30 cellular contexts compared by ENCODE assay signal in genomic region chr9:85943757-85944430, GRCh38. TPM values are rescaled to one million over a fixed set of nuclear protein-coding genes. Genes with fewer than 3 reads are reported as not detected.
DNase-seq lines count a peak whose midpoint lies in the region; ATAC-seq and TF ChIP-seq lines count a peak whose summit lies in the region.
"Had no signal": no experiment of that assay in that cellular context is flagged by ENCODE, and none has a peak within 500 bp of the region (broad histone marks: within the 10 kb centered on the region; RNA-seq: fewer than 3 reads in every experiment).

No MANE protein-coding gene starts in this region.

- CTCF ChIA-PET in activated CD4-positive, alpha-beta T cell treated with anti-CD3 and anti-CD28 coated beads for 36 hours (lab: Charles Lee) = interaction anchor here (0.6 kb wide), 1 partner anchor 14 kb away, joined by 4 read pairs; no protein-coding TSS in a partner anchor

- POLR2A ChIA-PET in activated CD4-positive, alpha-beta T cell treated with anti-CD3 and anti-CD28 coated beads for 36 hours (lab: Charles Lee) = no interaction called here

- H3K4me1 ChIP-seq in gastroesophageal sphincter = peaks cover 0 to 76% (median 4%) of the 10 kb centered on the region in 3 donors
- H3K4me1 ChIP-seq in smooth muscle cell (ENCODE audit: low read depth) = peaks cover 21% of the 10 kb centered on the region
- H3K4me1 ChIP-seq: breast epithelium had no signal

- H3K27ac Mint-ChIP-seq in activated CD4-positive, alpha-beta T cell treated with anti-CD3 and anti-CD28 coated beads for 36 hours = peak overlapping the region; percentile 63
- H3K27ac Mint-ChIP-seq: activated CD4-positive, alpha-beta T cell treated with anti-CD3 and anti-CD28 coated beads, Interleukin-2, amount 10 ng/mL, durations not matched to agents 7 days and 5 days; GM23338; stimulated activated effector memory CD8-positive, alpha-beta T cell treated with anti-CD3 and anti-CD28 coated beads, Interleukin-12 subunit alpha, Interleukin-12 subunit beta, amount 100 ng/mL, for 72 hours had no signal

- TF ChIP-seq EP300 in gastroesophageal sphincter (IDR thresholded peaks at IDR 0.05) = no peak

- H3K4me3 ChIP-seq in SK-N-MC (peak overlapping the region; percentile 28; the same call in 1 of the 2 replicates), gastroesophageal sphincter (no peak overlapping the region), smooth muscle cell (peak overlapping the region; percentile 8)
- H3K4me3 ChIP-seq: breast epithelium, heart right ventricle, lower lobe of right lung, ovary, right atrium auricular region, vagina had no signal

- H4K20me1 ChIP-seq in smooth muscle cell (ENCODE audit: low read depth) = peaks cover 42% of the 10 kb centered on the region

- H3K9me3 Mint-ChIP-seq in activated CD4-positive, alpha-beta T cell treated with anti-CD3 and anti-CD28 coated beads for 36 hours (ENCODE audit: low read depth) = no peaks in the 10 kb centered on the region
- H3K9me3 Mint-ChIP-seq: activated CD4-positive, alpha-beta T cell treated with anti-CD3 and anti-CD28 coated beads, Interleukin-2, amount 10 ng/mL, durations not matched to agents 7 days and 5 days; activated T-cell treated with anti-CD3 and anti-CD28 coated beads, Interleukin-2, amount 50 U/mL, for 4 hours; CD4-positive, alpha-beta memory T cell; stimulated activated effector memory CD8-positive, alpha-beta T cell treated with anti-CD3 and anti-CD28 coated beads, Interleukin-12 subunit alpha, Interleukin-12 subunit beta, amount 100 ng/mL, for 72 hours had no signal

- no peak overlapping the region for H3K4me3 Mint-ChIP-seq in activated CD4-positive, alpha-beta T cell treated with anti-CD3 and anti-CD28 coated beads for 36 hours
- H3K4me3 Mint-ChIP-seq: activated CD4-positive, alpha-beta T cell treated with anti-CD3 and anti-CD28 coated beads, Interleukin-2, amount 10 ng/mL, durations not matched to agents 7 days and 5 days; activated T-cell treated with anti-CD3 and anti-CD28 coated beads, Interleukin-2, amount 50 U/mL, for 4 hours; GM23338; nephron; stimulated activated effector memory CD8-positive, alpha-beta T cell treated with anti-CD3 and anti-CD28 coated beads, Interleukin-12 subunit alpha, Interleukin-12 subunit beta, amount 100 ng/mL, for 72 hours had no signal

- H3K36me3 ChIP-seq in SK-N-MC (ENCODE audit: insufficient read depth, low read length) = peaks cover 56% of the 10 kb centered on the region
- H3K36me3 ChIP-seq in gastroesophageal sphincter = peaks cover 0 to 19% of the 10 kb centered on the region in 2 donors
- H3K36me3 ChIP-seq in smooth muscle cell (ENCODE audit: low read depth) = peaks cover 17% of the 10 kb centered on the region
- H3K36me3 ChIP-seq: breast epithelium, ovary, vagina had no signal

- peaks cover 28% of the 10 kb centered on the region for H3K4me1 Mint-ChIP-seq in activated CD4-positive, alpha-beta T cell treated with anti-CD3 and anti-CD28 coated beads for 36 hours

- H2AFZ ChIP-seq in smooth muscle cell (ENCODE audit: low read depth) = no peak overlapping the region
- H2AFZ ChIP-seq: GM23338 had no signal

- 36 to 94% methylated on average over 1 of the region's 1 CpG for WGBS in gastroesophageal sphincter (ENCODE audit: low coverage in 1 of 2), 2 donors
- WGBS in smooth muscle cell (ENCODE audit: low lambda C conversion rate) = 96% methylated on average over 1 of the region's 1 CpG

- H3K27me3 ChIP-seq in gastroesophageal sphincter (no peaks in the 10 kb centered on the region), smooth muscle cell (ENCODE audit: low read depth) (no peaks in the 10 kb centered on the region)
- H3K27me3 ChIP-seq: breast epithelium, heart right ventricle, ovary, right atrium auricular region, vagina had no signal

- H3K4me2 ChIP-seq in smooth muscle cell = peak overlapping the region; percentile 100

- no peaks in the 10 kb centered on the region for H3K9me3 ChIP-seq in SK-N-MC (ENCODE audit: low read depth, low read length)
- H3K9me3 ChIP-seq in gastroesophageal sphincter = no peaks in the 10 kb centered on the region
- no peaks in the 10 kb centered on the region for H3K9me3 ChIP-seq in smooth muscle cell (replicated peaks; ENCODE audit: low read depth)
- H3K9me3 ChIP-seq: breast epithelium, heart right ventricle, lower lobe of right lung, ovary, right atrium auricular region, vagina had no signal

- H3K9ac ChIP-seq in SK-N-MC (ENCODE audit: insufficient read length) = peak overlapping the region; percentile 96
- no peak overlapping the region for H3K9ac ChIP-seq in smooth muscle cell (ENCODE audit: low read depth)

- H3K27ac ChIP-seq in SK-N-MC (peak overlapping the region; percentile 42; the same call in 1 of the 2 replicates), gastroesophageal sphincter (peak overlapping the region in 3 of 4 donors; percentile 55 to 97 (median 95)), smooth muscle cell (ENCODE audit: low read depth) (no peak overlapping the region)
- H3K27ac ChIP-seq: 22Rv1, breast epithelium, lower lobe of right lung, ovary, right atrium auricular region, vagina had no signal

- no peak for TF ChIP-seq CTCF in gastroesophageal sphincter (IDR thresholded peaks at IDR 0.05)
- no peak for TF ChIP-seq CTCF in smooth muscle cell (IDR thresholded peaks at IDR 0.05; ENCODE audit: borderline replicate concordance, insufficient read depth, poor library complexity, severe bottlenecking)

- intact Hi-C loops in activated CD4-positive, alpha-beta T cell treated with anti-CD3 and anti-CD28 coated beads for 36 hours (cut with DNase I, micrococcal nuclease) = loop anchor here in 1 of 2 experiments (5.0 kb wide), 1 partner anchor 137 kb away; no protein-coding TSS in a partner anchor

- no peak for TF ChIP-seq POLR2A in gastroesophageal sphincter (IDR thresholded peaks at IDR 0.05)

- no peaks in the 10 kb centered on the region for H3K27me3 Mint-ChIP-seq in activated CD4-positive, alpha-beta T cell treated with anti-CD3 and anti-CD28 coated beads for 36 hours
- H3K27me3 Mint-ChIP-seq: activated CD4-positive, alpha-beta T cell treated with anti-CD3 and anti-CD28 coated beads, Interleukin-2, amount 10 ng/mL, durations not matched to agents 7 days and 5 days; CD4-positive, alpha-beta memory T cell had no signal

- DNase-seq in activated CD4-positive, alpha-beta T cell treated with anti-CD3 and anti-CD28 coated beads for 36 hours = no peak
- DNase-seq in activated CD4-positive, alpha-beta T cell treated with anti-CD3 and anti-CD28 coated beads, Interleukin-2, amount 50 U/mL, for 4 hours = no peak
- no peak for DNase-seq in SK-N-MC (ENCODE audit: low read depth, low spot score)
- no peak for DNase-seq in smooth muscle cell (lab: John Stamatoyannopoulos, UW; ENCODE audit: unreplicated experiment)
- no peak for DNase-seq in NK-92 (lab: John Stamatoyannopoulos, UW; ENCODE audit: unreplicated experiment)
- DNase-seq in RKO (ENCODE audit: low spot score) = no peak
- no peak for DNase-seq in GM19238 (ENCODE audit: insufficient read length, low spot score)
- DNase-seq: activated CD4-positive, alpha-beta T cell treated with anti-CD3 and anti-CD28 coated beads, Interleukin-2, amount 10 ng/mL, durations not matched to agents 7 days and 5 days; activated naive CD4-positive, alpha-beta T cell; activated T-cell treated with anti-CD3 and anti-CD28 coated beads, Interleukin-2, amount 50 U/mL, for 4 hours; amniotic stem cell; CD4-positive, alpha-beta memory T cell; effector CD8-positive, alpha-beta T cell; foreskin fibroblast; heart right ventricle; lower lobe of right lung; MM.1S; NCI-H446 treated with DMSO at 0.1 percent for 48 hours; NCI-H82; ovary; stimulated activated CD4-positive, alpha-beta T cell treated with anti-CD3 and anti-CD28 coated beads, Interleukin-4, amount 100 ng/mL, for 24 hours; T1000 had no signal

- peaks cover 22% of the 10 kb centered on the region for H3K36me3 Mint-ChIP-seq in activated CD4-positive, alpha-beta T cell treated with anti-CD3 and anti-CD28 coated beads for 36 hours (ENCODE audit: low read depth)

- H3F3A ChIP-seq in smooth muscle cell (ENCODE audit: low read depth) = peaks cover 5% of the 10 kb centered on the region

- ATAC-seq in activated CD4-positive, alpha-beta T cell treated with anti-CD3 and anti-CD28 coated beads for 36 hours = no peak
- no peak for ATAC-seq in gastroesophageal sphincter
- ATAC-seq: activated T-cell treated with anti-CD3 and anti-CD28 coated beads, Interleukin-2, amount 50 U/mL, for 4 hours; GM23338; heart right ventricle; lower lobe of right lung; stimulated activated effector memory CD8-positive, alpha-beta T cell treated with anti-CD3 and anti-CD28 coated beads, Interleukin-12 subunit alpha, Interleukin-12 subunit beta, amount 100 ng/mL, for 72 hours had no signal

- peaks cover 78% of the 10 kb centered on the region for H3K79me2 ChIP-seq in smooth muscle cell (ENCODE audit: low read depth)

RNA-seq across cellular contexts. Expression of gene NAA35, which starts 2.9 kb away (rescaled TPM):
- 10 to 100 TPM; 24.9 to 25.8 TPM for total RNA-seq in activated CD4-positive, alpha-beta T cell treated with anti-CD3 and anti-CD28 coated beads for 36 hours
- 10 to 100 TPM; 20.0 to 23.7 (median 23.4) TPM for total RNA-seq in gastroesophageal sphincter
- total RNA-seq in smooth muscle cell = 26.4 and 39.2 TPM in 2 replicates
- polyA plus RNA-seq in smooth muscle cell = 14.9 and 20.1 TPM in 2 replicates

Comparison
In these comparisons a context has a peak if more than half of its experiments do, and no peak if none do; other contexts are left out.
1. H3K4me3 ChIP-seq: peak in SK-N-MC (single experiment) and smooth muscle cell (single experiment); none in gastroesophageal sphincter (0 of 2).